ENCODE assay signal across 8 cellular contexts in the genomic region with DNA sequence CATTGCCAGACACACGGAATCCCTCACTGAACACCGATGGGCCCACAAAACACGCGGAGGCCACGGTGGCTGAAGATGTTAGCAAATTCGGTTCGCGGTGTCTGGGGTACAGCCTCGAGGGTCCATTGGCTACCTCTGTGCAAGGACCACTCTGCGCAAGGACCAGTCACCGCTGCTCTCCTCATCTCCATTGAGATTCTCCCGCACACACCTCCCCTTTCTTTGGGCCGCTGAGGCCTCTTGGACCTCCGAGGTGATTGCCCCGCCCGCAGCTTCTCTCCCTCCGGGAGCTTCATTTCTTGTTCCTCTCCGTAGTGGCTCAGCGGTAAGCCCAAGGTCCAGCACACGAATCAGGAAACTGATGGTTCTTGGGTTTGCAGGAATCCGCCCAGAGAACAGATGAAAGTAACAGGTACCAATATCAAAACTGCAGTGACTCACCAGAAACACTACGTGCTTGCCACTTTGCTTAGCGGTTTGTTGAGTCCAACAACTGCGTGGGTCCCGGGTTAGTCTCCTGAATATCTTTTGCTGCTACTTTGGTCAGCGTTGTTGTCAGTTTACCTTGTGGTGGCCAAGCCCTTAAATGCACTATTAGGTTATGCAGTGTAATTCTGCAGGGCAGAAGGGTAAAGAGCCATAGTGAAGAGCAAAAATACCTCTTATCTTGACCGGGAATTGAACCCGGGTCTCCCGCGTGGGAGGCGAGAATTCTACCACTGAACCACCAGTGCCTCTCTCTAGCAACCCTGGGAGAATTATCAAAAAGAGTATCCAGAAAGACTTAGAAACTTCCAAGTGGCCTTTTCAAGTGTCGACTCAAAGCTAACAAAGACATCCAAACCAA.
DNase-seq lines count a peak whose midpoint lies in the region; ATAC-seq and TF ChIP-seq lines count a peak whose summit lies in the region.
"Not testable (repeated sequence)": the region's sequence is repeated elsewhere in the genome, so short reads cannot be mapped to it uniquely, and the experiment has no call there.

No MANE protein-coding gene starts in this region.

- RAD21 ChIA-PET in HCT116 (lab: Charles Lee; ENCODE audit: low non-redundant PET in 1 of 2, low total read pairs in 2 of 2, uncharacterized antibody in 2 of 2, unreplicated experiment in 2 of 2), result not testable (repeated sequence)

- H3K27ac Mint-ChIP-seq in stimulated activated naive CD8-positive, alpha-beta T cell treated with anti-CD3 and anti-CD28 coated beads, Interleukin-15, amount 100 ng/mL, for 72 hours, result peak overlapping the region; percentile 92 to 99

- H3K4me1 ChIP-seq in HCT116 (ENCODE audit: control insufficient read depth in 1 of 2, insufficient read depth in 2 of 2, low read length in 2 of 2), result not testable (repeated sequence)

- H3K4me3 ChIP-seq in HCT116 (replicated peaks in 1 of 2; ENCODE audit: low read depth in 1 of 2, low read length in 2 of 2); SK-N-MC: not testable (repeated sequence)

- H3K27me3 ChIP-seq in HCT116 (ENCODE audit: insufficient read depth, low read length), result not testable (repeated sequence)

- peak overlapping the region in 1 of 2 donors; percentile 59 for H3K4me3 Mint-ChIP-seq in stimulated activated naive CD8-positive, alpha-beta T cell treated with anti-CD3 and anti-CD28 coated beads, Interleukin-15, amount 100 ng/mL, for 72 hours

- not testable (repeated sequence) for H3K9me2 ChIP-seq in HCT116 (ENCODE audit: insufficient read depth)

- intact Hi-C loops in HCT116 (cut with micrococcal nuclease), result not testable (repeated sequence)

- not testable (repeated sequence) for H3K4me2 ChIP-seq in HCT116 (ENCODE audit: low read length)

- not testable (repeated sequence) for TF ChIP-seq RAD21 in HCT116 (IDR thresholded peaks at IDR 0.05; ENCODE audit: low read depth)

- CTCF ChIA-PET in HCT116 (lab: Charles Lee), result not testable (repeated sequence)

- DNase-seq in DMS53 treated with DMSO at 0.1 percent for 48 hours (lab: John Stamatoyannopoulos, UW; ENCODE audit: unreplicated experiment) (peak; percentile 32), HCT116 (ENCODE audit: low read depth, low spot score) (peak; percentile 77), NCI-H1417 (lab: John Stamatoyannopoulos, UW) (peak; percentile 2 to 80 (median 44)), SK-N-MC (ENCODE audit: low read depth, low spot score) (peak; percentile 76), fibroblast of peridontal ligament (ENCODE audit: extremely low read depth) (peak; percentile 61), mucosa of gallbladder (ENCODE audit: low spot score) (peak; percentile 22)
- DNase-seq in activated naive CD4-positive, alpha-beta T cell treated with Interleukin-2 at 50 U/mL for 16 hours, result peak; percentile 48
- peak in 1 of 2 donors; percentile 53 for DNase-seq in stimulated activated naive CD8-positive, alpha-beta T cell treated with anti-CD3 and anti-CD28 coated beads, Interleukin-15, amount 100 ng/mL, for 72 hours

- not testable (repeated sequence) for H3K79me2 ChIP-seq in HCT116 (ENCODE audit: insufficient read depth, low read length)

- not testable (repeated sequence) for H3K9ac ChIP-seq in HCT116 (ENCODE audit: low read length); SK-N-MC (ENCODE audit: insufficient read length)

- H3K36me3 ChIP-seq in HCT116 (ENCODE audit: control insufficient read depth in 1 of 2, insufficient read depth in 2 of 2, low read length in 2 of 2); SK-N-MC (ENCODE audit: insufficient read depth, low read length): not testable (repeated sequence)

- H3K9me3 Mint-ChIP-seq in stimulated activated naive CD8-positive, alpha-beta T cell treated with anti-CD3 and anti-CD28 coated beads, Interleukin-15, amount 100 ng/mL, for 72 hours, result not testable (repeated sequence)

- peak; percentile 87 for ATAC-seq in HCT116
- peak; percentile 94 for ATAC-seq in stimulated activated naive CD8-positive, alpha-beta T cell treated with anti-CD3 and anti-CD28 coated beads, Interleukin-15, amount 100 ng/mL, for 72 hours

- not testable (repeated sequence) for H3K4me1 Mint-ChIP-seq in stimulated activated naive CD8-positive, alpha-beta T cell treated with anti-CD3 and anti-CD28 coated beads, Interleukin-15, amount 100 ng/mL, for 72 hours

- TF ChIP-seq POLR2A in HCT116 (IDR thresholded peaks at IDR 0.05; ENCODE audit: borderline replicate concordance, extremely low read depth, insufficient read depth, insufficient read length), result not testable (repeated sequence)

- TSS peak; percentile 99 for BruUV-seq in HCT116 (replicated peaks; lab: Mats Ljungman, UMichigan)

- not testable (repeated sequence) for TF ChIP-seq CTCF in HCT116 (IDR thresholded peaks at IDR 0.05 in 2 of 3, conservative IDR thresholded peaks at IDR 0.05 in 1 of 3; ENCODE audit: borderline replicate concordance in 1 of 3, insufficient read depth in 1 of 3, low read depth in 2 of 3, low read length in 2 of 3)

- POLR2A ChIA-PET in HCT116 (lab: Charles Lee), result not testable (repeated sequence)

- H2AFZ ChIP-seq in HCT116 (ENCODE audit: low read depth, low read length, poor library complexity, severe bottlenecking), result not testable (repeated sequence)

- not testable (repeated sequence) for H3K9me3 ChIP-seq in HCT116 (ENCODE audit: control insufficient read depth in 1 of 2, insufficient read depth in 1 of 2, low read depth in 1 of 2, low read length in 2 of 2); SK-N-MC (ENCODE audit: low read depth, low read length)

- not testable (repeated sequence) for H4K20me1 ChIP-seq in HCT116 (ENCODE audit: insufficient read depth)

- H3K27ac ChIP-seq in HCT116 (ENCODE audit: low read depth, low read length); SK-N-MC: not testable (repeated sequence)

- not testable (repeated sequence) for H3K27me3 Mint-ChIP-seq in stimulated activated naive CD8-positive, alpha-beta T cell treated with anti-CD3 and anti-CD28 coated beads, Interleukin-15, amount 100 ng/mL, for 72 hours

TF ChIP-seq in HCT116, 20 proteins besides CTCF, POLR2A, EP300 and RAD21:
- TF ChIP-seq, protein P1, sequence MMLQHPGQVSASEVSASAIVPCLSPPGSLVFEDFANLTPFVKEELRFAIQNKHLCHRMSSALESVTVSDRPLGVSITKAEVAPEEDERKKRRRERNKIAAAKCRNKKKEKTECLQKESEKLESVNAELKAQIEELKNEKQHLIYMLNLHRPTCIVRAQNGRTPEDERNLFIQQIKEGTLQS (IDR thresholded peaks at IDR 0.05), result peak; percentile 95
- TF ChIP-seq CBX3 (IDR thresholded peaks at IDR 0.05; ENCODE audit: low read depth) (peak; percentile 51; the same call in 1 of the 2 replicates), YY1 (IDR thresholded peaks at IDR 0.05; ENCODE audit: extremely low read depth, insufficient replicate concordance, low read depth, low read length) (peak; percentile 4), EGR1 (IDR thresholded peaks at IDR 0.05; ENCODE audit: low read depth) (peak; percentile 39; the same call in 1 of the 2 replicates)
